Comparison of ENCODE assay signal across 10 cellular contexts in genomic region chr6:52566853-52567279, GRCh38. TPM values are rescaled to one million over a fixed set of nuclear protein-coding genes. Genes with fewer than 3 reads are reported as not detected.
DNase-seq lines count a peak whose midpoint lies in the region; ATAC-seq and TF ChIP-seq lines count a peak whose summit lies in the region.
"Had no signal": no experiment of that assay in that cellular context is flagged by ENCODE, and none has a peak within 500 bp of the region (broad histone marks: within the 10 kb centered on the region; RNA-seq: fewer than 3 reads in every experiment).

No MANE protein-coding gene starts in this region.

- no peak overlapping the region for H3K4me3 ChIP-seq in fibroblast of the aortic adventitia (ENCODE audit: low read depth, low read length)
- H3K4me3 ChIP-seq: dorsolateral prefrontal cortex had no signal

- intact Hi-C loops in sciatic nerve (cut with DNase I): no loop called here

- ATAC-seq in sciatic nerve (peak; percentile 53), GM18861 (IDR thresholded peaks at IDR 0.05; ENCODE audit: unreplicated experiment) (no peak), HG02759 (IDR thresholded peaks at IDR 0.05; ENCODE audit: unreplicated experiment) (no peak), GM18505 (IDR thresholded peaks at IDR 0.05; ENCODE audit: unreplicated experiment) (no peak)

- TF ChIP-seq CTCF in RWPE1 (conservative IDR thresholded peaks at IDR 0.05; ENCODE audit: low read depth) (no peak), fibroblast of the aortic adventitia (IDR thresholded peaks at IDR 0.05; ENCODE audit: insufficient read depth, low read length) (no peak)

- TF ChIP-seq POLR2A in GM18505 (IDR thresholded peaks at IDR 0.05; ENCODE audit: borderline replicate concordance, extremely low read depth, insufficient read depth, insufficient read length): no peak

- POLR2A ChIA-PET in RWPE1 (lab: Yijun Ruan, JAX; ENCODE audit: low non-redundant PET): no interaction called here

- DNase-seq in GM04504 (ENCODE audit: low read depth) (peak; percentile 91), RWPE1 (ENCODE audit: low spot score) (peak; percentile 41), fibroblast of the aortic adventitia (ENCODE audit: low read depth) (peak; percentile 86), sciatic nerve (ENCODE audit: low spot score) (no peak), iPS-NIHi11 (ENCODE audit: low spot score) (no peak)
- DNase-seq: activated CD4-positive, alpha-beta T cell treated with anti-CD3 and anti-CD28 coated beads, Interleukin-2, amount 50 U/mL, for 1 hour; dorsolateral prefrontal cortex had no signal

- no peak overlapping the region for H3K27ac ChIP-seq in RWPE1

- CTCF ChIA-PET in RWPE1 (lab: Yijun Ruan, JAX): interaction anchor here (0.6 kb wide), 1 partner anchor 270 kb away, joined by 3 read pairs; no protein-coding TSS in a partner anchor

RNA-seq across cellular contexts. Expression of gene TRAM2, which starts 10.0 kb away (rescaled TPM):
- total RNA-seq in fibroblast of the aortic adventitia (ENCODE audit: low replicate concordance): 82.1 and 128 TPM in 2 replicates
- 18.6 TPM for total RNA-seq in sciatic nerve

Comparison
In these comparisons a context has a peak if more than half of its experiments do, and no peak if none do; other contexts are left out.
1. DNase-seq: peak in GM04504 (single experiment), RWPE1 (single experiment) and fibroblast of the aortic adventitia (single experiment); none in sciatic nerve (single experiment) and iPS-NIHi11 (single experiment).